8 cellular contexts compared by ENCODE assay signal in the genomic region with DNA sequence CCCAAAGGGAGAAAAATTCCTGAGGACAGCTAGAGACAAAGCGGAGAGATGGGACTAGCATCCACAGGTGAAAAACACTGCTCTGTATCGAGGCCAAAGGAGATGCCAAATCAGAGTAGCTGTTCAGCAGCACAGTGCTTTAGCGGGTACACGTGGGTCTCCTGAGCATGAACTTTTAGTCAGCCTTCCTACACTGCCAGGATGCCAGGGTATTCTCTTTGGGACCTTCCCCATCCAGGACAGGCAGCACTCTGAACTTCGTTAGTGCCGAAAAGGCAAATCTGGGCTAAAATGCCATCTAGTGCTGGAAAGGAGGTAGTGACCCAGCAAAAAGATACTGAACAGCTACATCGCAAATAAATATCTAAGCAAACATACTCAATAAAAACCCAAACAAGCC.
DNase-seq lines count a peak whose midpoint lies in the region; ATAC-seq and TF ChIP-seq lines count a peak whose summit lies in the region.

No MANE protein-coding gene starts in this region.

- H4K20me1 ChIP-seq in OCI-LY1 (ENCODE audit: insufficient read depth, low read length) = no peaks in the 10 kb centered on the region

- H3K36me3 ChIP-seq in OCI-LY1 (ENCODE audit: insufficient read depth, low read length) = no peaks in the 10 kb centered on the region

- H3K4me1 Mint-ChIP-seq in nephron progenitor cell = no peaks in the 10 kb centered on the region
- H3K4me1 Mint-ChIP-seq in activated T-helper 17 cell treated with anti-CD3 and anti-CD28 coated beads, Interleukin-2, amount 50 U/mL, for 72 hours = no peaks in the 10 kb centered on the region

- ATAC-seq in GM19328 (IDR thresholded peaks at IDR 0.05; ENCODE audit: unreplicated experiment) (peak; percentile 80), HG03520 (IDR thresholded peaks at IDR 0.05; ENCODE audit: unreplicated experiment) (peak; percentile 84)
- ATAC-seq in activated T-helper 17 cell treated with anti-CD3 and anti-CD28 coated beads, Interleukin-2, amount 50 U/mL, for 72 hours (replicated peaks) = no peak

- no peaks in the 10 kb centered on the region for H3K9me2 ChIP-seq in OCI-LY1 (ENCODE audit: low read depth, low read length)

- H3K4me2 ChIP-seq in OCI-LY1 (ENCODE audit: low read length) = no peak overlapping the region

- no peak overlapping the region for H3K4me3 Mint-ChIP-seq in nephron progenitor cell
- H3K4me3 Mint-ChIP-seq in activated T-helper 17 cell treated with anti-CD3 and anti-CD28 coated beads, Interleukin-2, amount 50 U/mL, for 72 hours = no peak overlapping the region

- no peak overlapping the region for H3K9ac ChIP-seq in OCI-LY1 (ENCODE audit: low read length)

- DNase-seq in DMS53 treated with DMSO at 0.1 percent for 48 hours (lab: John Stamatoyannopoulos, UW; ENCODE audit: unreplicated experiment) (peak; percentile 39), ecto neural progenitor cell (ENCODE audit: low spot score) (peak; percentile 49), nephron progenitor cell (peak; percentile 26), UCSD-AML1 (lab: John Stamatoyannopoulos, UW; ENCODE audit: unreplicated experiment) (no peak)

- no peaks in the 10 kb centered on the region for H3F3A ChIP-seq in OCI-LY1 (ENCODE audit: insufficient read depth, low read length)

- no peak overlapping the region for H3K4me3 ChIP-seq in OCI-LY1 (ENCODE audit: low read depth, low read length, poor library complexity, severe bottlenecking)

- no peak overlapping the region for H3K27ac ChIP-seq in OCI-LY1 (ENCODE audit: low read depth, low read length, poor library complexity, severe bottlenecking)

- no peaks in the 10 kb centered on the region for H3K9me3 Mint-ChIP-seq in nephron progenitor cell
- peaks cover 5% of the 10 kb centered on the region for H3K9me3 Mint-ChIP-seq in activated T-helper 17 cell treated with anti-CD3 and anti-CD28 coated beads, Interleukin-2, amount 50 U/mL, for 72 hours

- no peaks in the 10 kb centered on the region for H3K4me1 ChIP-seq in OCI-LY1 (ENCODE audit: insufficient read depth, low read length, severe bottlenecking)

- H3K27ac Mint-ChIP-seq in nephron progenitor cell = no peak overlapping the region
- no peak overlapping the region for H3K27ac Mint-ChIP-seq in activated T-helper 17 cell treated with anti-CD3 and anti-CD28 coated beads, Interleukin-2, amount 50 U/mL, for 72 hours

- H3K79me2 ChIP-seq in OCI-LY1 (ENCODE audit: insufficient read depth, low read length) = no peaks in the 10 kb centered on the region

- H3K36me3 Mint-ChIP-seq in nephron progenitor cell (ENCODE audit: low read depth) = no peaks in the 10 kb centered on the region
- no peaks in the 10 kb centered on the region for H3K36me3 Mint-ChIP-seq in activated T-helper 17 cell treated with anti-CD3 and anti-CD28 coated beads, Interleukin-2, amount 50 U/mL, for 72 hours (ENCODE audit: low read depth)

- TF ChIP-seq CTCF in OCI-LY1 (IDR thresholded peaks at IDR 0.05; ENCODE audit: low read length) (peak; percentile 55), nephron progenitor cell (IDR thresholded peaks at IDR 0.05) (peak; percentile 59)

- H3K27me3 ChIP-seq in OCI-LY1 (ENCODE audit: insufficient read depth, low read length) = no peaks in the 10 kb centered on the region

- peaks cover 11% of the 10 kb centered on the region for H3K27me3 Mint-ChIP-seq in nephron progenitor cell (ENCODE audit: low read depth, poor library complexity)
- H3K27me3 Mint-ChIP-seq in activated T-helper 17 cell treated with anti-CD3 and anti-CD28 coated beads, Interleukin-2, amount 50 U/mL, for 72 hours = peaks cover 7% of the 10 kb centered on the region

- no peak overlapping the region for H2AFZ ChIP-seq in OCI-LY1 (ENCODE audit: low read length)

- H3K9me3 ChIP-seq in OCI-LY1 (ENCODE audit: low read length) = no peaks in the 10 kb centered on the region
